1 cellular context compared by ENCODE assay signal in the genomic region with DNA sequence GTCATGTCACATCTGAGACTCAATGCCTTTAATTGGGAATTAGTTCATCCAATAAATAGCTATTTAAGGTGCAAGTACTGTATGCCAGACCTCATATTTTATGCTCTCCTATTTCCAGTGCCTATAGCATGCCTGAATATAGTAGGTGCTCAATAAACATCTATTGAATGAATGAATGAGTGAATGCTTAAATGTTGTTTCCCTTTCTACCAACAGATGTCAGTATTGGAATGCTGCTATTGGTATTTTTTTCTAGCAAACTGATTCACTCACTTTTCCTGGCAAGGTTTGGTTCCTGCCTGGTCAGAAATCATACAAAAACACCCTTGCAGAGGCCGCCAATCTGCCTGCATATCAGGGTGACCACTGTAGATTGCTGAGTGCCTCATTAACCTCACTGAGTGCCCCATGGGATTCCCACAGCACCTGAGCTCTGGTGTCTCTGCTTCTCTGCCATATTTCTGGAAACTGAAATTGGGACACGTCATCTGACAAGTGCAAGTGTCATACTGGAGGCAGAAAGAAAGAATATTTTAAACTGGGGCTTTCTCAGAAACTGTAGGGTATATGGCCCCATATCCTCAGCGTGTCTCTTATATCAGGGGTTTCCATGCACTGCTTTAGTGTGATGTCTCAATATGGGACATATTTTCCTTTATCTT.
TF ChIP-seq lines count a peak whose summit lies in the region.

No MANE protein-coding gene starts in this region.

TF ChIP-seq in H1, 55 proteins besides CTCF, POLR2A, EP300 and RAD21 (continued from another document):
- TF ChIP-seq CTBP2 (IDR thresholded peaks at IDR 0.05; ENCODE audit: borderline replicate concordance, insufficient read depth, insufficient read length, low read length) (no peak), TCF12 (IDR thresholded peaks at IDR 0.05; ENCODE audit: low read depth, low read length) (no peak), KDM1A (IDR thresholded peaks at IDR 0.05; ENCODE audit: borderline replicate concordance, low read length) (peak; percentile 77; the same call in 1 of the 2 replicates), JUN (IDR thresholded peaks at IDR 0.05; ENCODE audit: low read depth, low read length) (no peak), GTF2F1 (IDR thresholded peaks at IDR 0.05; ENCODE audit: borderline replicate concordance, low read depth, low read length) (no peak)
TF ChIP-seq in H1: peak in this region for 1.
